In the genomic region with DNA sequence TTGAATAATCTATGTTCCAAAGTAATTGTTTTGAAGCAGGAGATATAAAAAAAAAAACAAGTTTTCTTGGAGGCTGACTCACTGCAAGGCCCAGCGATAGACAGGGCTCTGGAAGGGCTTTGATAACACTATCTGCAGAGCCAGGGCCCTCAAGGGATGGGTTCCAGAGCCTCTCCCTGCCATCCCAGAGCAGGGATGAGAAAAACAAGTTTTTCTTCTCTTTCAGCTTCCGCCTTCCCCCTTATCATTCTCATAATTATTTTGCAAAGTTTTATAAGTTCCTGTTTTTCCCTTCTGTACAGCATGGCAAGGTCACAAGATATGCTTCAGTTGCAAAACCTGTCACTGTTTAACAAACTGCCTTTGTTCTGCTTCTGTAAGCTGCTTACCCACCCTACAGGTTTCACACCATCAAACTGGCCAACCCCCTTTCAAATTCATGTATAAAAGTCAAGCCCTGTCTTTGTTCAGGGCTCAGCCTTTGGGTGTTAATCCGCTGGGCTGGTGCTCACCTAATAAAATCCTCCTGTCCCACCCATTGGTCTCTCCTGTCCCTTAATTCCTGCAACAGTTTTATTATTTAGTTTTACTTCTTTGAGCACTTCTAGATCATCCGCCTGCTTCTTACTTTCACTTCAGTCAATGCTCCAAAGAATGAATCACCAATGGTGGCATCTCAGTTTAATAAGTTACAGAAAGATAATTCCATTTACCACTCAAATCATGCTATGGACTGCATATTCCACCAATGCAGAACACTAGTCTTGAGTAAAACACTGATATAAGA, we compare ENCODE assay signal across 17 cellular contexts. TPM values are rescaled to one million over a fixed set of nuclear protein-coding genes. Genes with fewer than 3 reads are reported as not detected.
A peak's percentile ranks its signal among the peaks of the same experiment; 100 is the strongest.
DNase-seq lines count a peak whose midpoint lies in the region; ATAC-seq, FAIRE-seq and TF ChIP-seq lines count a peak whose summit lies in the region.
"Had no signal": no experiment of that assay in that cellular context is flagged by ENCODE, and none has a peak within 500 bp of the region (broad histone marks: within the 10 kb centered on the region; RNA-seq: fewer than 3 reads in every experiment).

No MANE protein-coding gene starts in this region.

- H3K36me3 ChIP-seq in GM23338 (ENCODE audit: insufficient read depth): no peaks in the 10 kb centered on the region
- peaks cover 11% of the 10 kb centered on the region for H3K36me3 ChIP-seq in K562 (ENCODE audit: control insufficient read depth, insufficient read depth, low read length)
- no peaks in the 10 kb centered on the region for H3K36me3 ChIP-seq in kidney (ENCODE audit: control insufficient read depth in 1 of 2, insufficient read depth in 2 of 2, low read length in 2 of 2)
- H3K36me3 ChIP-seq: suprapubic skin had no signal

- in situ Hi-C loops in K562 (cut with MboI): no loop called here

- no peaks in the 10 kb centered on the region for H3K4me1 Mint-ChIP-seq in GM23338
- H3K4me1 Mint-ChIP-seq in type B pancreatic cell (ENCODE audit: unreplicated experiment): peaks cover 4% of the 10 kb centered on the region
- H3K4me1 Mint-ChIP-seq in immature natural killer cell: peaks cover 0 to under 1% of the 10 kb centered on the region in 2 donors

- ATAC-seq in GM23338 (no peak), K562 (peak; percentile 85)
- ATAC-seq: left ventricle myocardium superior; naive thymus-derived CD8-positive, alpha-beta T cell had no signal

- H3K9me2 ChIP-seq in GM23338 (ENCODE audit: insufficient read depth): peaks cover 5% of the 10 kb centered on the region; the same call in 1 of the 2 replicates

- H3K9me1 ChIP-seq in K562 (ENCODE audit: control insufficient read depth, insufficient read depth, low read length): no peaks in the 10 kb centered on the region

- TF ChIP-seq RAD21 in K562 (CRISPR knock-in tag; conservative IDR thresholded peaks at IDR 0.05 in 1 of 2, IDR thresholded peaks at IDR 0.05 in 1 of 2): no peak; a peak in 3 of 4 replicates

- BruUV-seq in K562 (replicated peaks; lab: Mats Ljungman, UMichigan): no TSS peak

- TF ChIP-seq CTCF in GM23338 (conservative IDR thresholded peaks at IDR 0.05; ENCODE audit: low read depth in 2 of 2): no peak
- TF ChIP-seq CTCF in K562 (IDR thresholded peaks at IDR 0.05 in 2 of 3, conservative IDR thresholded peaks at IDR 0.05 in 1 of 3; ENCODE audit: insufficient read depth in 2 of 3, low read depth in 1 of 3, low read length in 3 of 3): no peak
- no peak for TF ChIP-seq CTCF in type B pancreatic cell (conservative IDR thresholded peaks at IDR 0.05)
- no peak for TF ChIP-seq CTCF in kidney (IDR thresholded peaks at IDR 0.05; ENCODE audit: borderline replicate concordance, extremely low read depth, insufficient read depth)

- H3K36me3 Mint-ChIP-seq in GM23338 (ENCODE audit: low read depth) (peaks cover 7% of the 10 kb centered on the region), type B pancreatic cell (no peaks in the 10 kb centered on the region), immature natural killer cell (peaks cover 0 to 6% (median 6%) of the 10 kb centered on the region in 3 donors)
- H3K36me3 Mint-ChIP-seq: CD4-positive, CD25-positive, alpha-beta regulatory T cell had no signal

- H3K9ac ChIP-seq in K562 (ENCODE audit: insufficient read depth in 1 of 2, low read depth in 2 of 2, low read length in 2 of 2) (peak overlapping the region in 1 of 2 experiments; percentile 57; a peak in 2 of 4 replicates), kidney (ENCODE audit: low read length in 2 of 2) (no peak overlapping the region)

- H3K27me3 Mint-ChIP-seq in GM23338 (ENCODE audit: insufficient read depth, low read depth, poor library complexity) (peaks cover 4% of the 10 kb centered on the region), type B pancreatic cell (no peaks in the 10 kb centered on the region), immature natural killer cell (ENCODE audit: low read depth in 3 of 3) (peaks cover 0 to 4% (median 0%) of the 10 kb centered on the region in 3 donors)
- H3K27me3 Mint-ChIP-seq: naive thymus-derived CD8-positive, alpha-beta T cell had no signal

- H3K4me1 ChIP-seq in GM23338 (ENCODE audit: insufficient read depth) (no peaks in the 10 kb centered on the region), K562 (replicated peaks in 1 of 2; ENCODE audit: control insufficient read depth in 2 of 2, insufficient read depth in 2 of 2, low read length in 2 of 2) (peaks cover 32 to 69% of the 10 kb centered on the region in 2 experiments), kidney (ENCODE audit: control insufficient read depth in 1 of 2, insufficient read depth in 1 of 2, low read depth in 1 of 2, low read length in 2 of 2) (peaks cover 0 to 3% of the 10 kb centered on the region in 2 donors)
- H3K4me1 ChIP-seq: suprapubic skin had no signal

- WGBS in K562 (ENCODE audit: insufficient coverage, low coverage, missing lambda C conversion rate): 11% methylated on average over 4 of the region's 4 CpGs

- H3K4me3 Mint-ChIP-seq in GM23338 (no peak overlapping the region), type B pancreatic cell (no peak overlapping the region), immature natural killer cell (no peak overlapping the region)
- H3K4me3 Mint-ChIP-seq: activated CD4-positive, alpha-beta memory T cell treated with anti-CD3 and anti-CD28 coated beads, Interleukin-2, amount 10 ng/mL, durations not matched to agents 7 days and 5 days; CD4-positive, CD25-positive, alpha-beta regulatory T cell; naive thymus-derived CD8-positive, alpha-beta T cell had no signal

- no peak for TF ChIP-seq POLR2A in K562 (conservative IDR thresholded peaks at IDR 0.05)

- H2AFZ ChIP-seq in GM23338 (no peak overlapping the region), K562 (ENCODE audit: low read depth, low read length) (peak overlapping the region; percentile 57)

- DNase-seq in GM23338 (ENCODE audit: low spot score) (peak; percentile 11), NOMO-1 treated with dmso at 0.1 percent for 144 hours (lab: John Stamatoyannopoulos, UW; ENCODE audit: unreplicated experiment) (peak; percentile 62), K562 (ENCODE audit: extremely low read depth in 1 of 4, low spot score in 3 of 4) (peak; percentile 72 to 93 (median 78)), type B pancreatic cell (ENCODE audit: extremely low spot score, unreplicated experiment) (no peak), kidney (no peak), immature natural killer cell (no peak)
- no peak for DNase-seq in activated T-cell treated with anti-CD3 and anti-CD28 coated beads, Interleukin-2, amount 50 U/mL, for 1 hour
- DNase-seq: activated CD4-positive, alpha-beta memory T cell treated with anti-CD3 and anti-CD28 coated beads, Interleukin-2, amount 10 ng/mL, durations not matched to agents 7 days and 5 days; CD4-positive, CD25-positive, alpha-beta regulatory T cell; hypothalamus; left ventricle myocardium superior; naive thymus-derived CD8-positive, alpha-beta T cell; NCI-H187; NCI-H524 treated with DMSO at 0.1 percent for 48 hours; SHP77 had no signal

- POLR2A ChIA-PET in K562 (lab: Yijun Ruan, JAX): interaction anchor here (1.0 to 1.2 kb wide), 2 partner anchors 17 to 40 kb away, joined by 3 to 5 read pairs; a partner anchor contains a TSS

- H3K79me2 ChIP-seq in GM23338 (replicated peaks; ENCODE audit: insufficient read depth): no peaks in the 10 kb centered on the region
- no peaks in the 10 kb centered on the region for H3K79me2 ChIP-seq in K562 (ENCODE audit: control insufficient read depth, insufficient read depth, low read length)

- H3F3A ChIP-seq in GM23338 (replicated peaks; ENCODE audit: low read depth): no peaks in the 10 kb centered on the region

- peak; percentile 86 for FAIRE-seq in K562 (lab: Jason Lieb, UNC)
- FAIRE-seq in kidney (lab: Jason Lieb, UNC): no peak

- H3K27ac ChIP-seq in GM23338 (ENCODE audit: low read depth) (no peak overlapping the region), K562 (ENCODE audit: extremely low read depth, low read depth, low read length) (peak overlapping the region; percentile 89), kidney (ENCODE audit: low read depth in 2 of 2, low read length in 2 of 2) (no peak overlapping the region)
- H3K27ac ChIP-seq: epithelial cell of prostate, suprapubic skin had no signal

- H4K20me1 ChIP-seq in GM23338 (replicated peaks; ENCODE audit: insufficient read depth) (no peaks in the 10 kb centered on the region), K562 (replicated peaks; ENCODE audit: control insufficient read depth, insufficient read depth, low read length) (no peaks in the 10 kb centered on the region)

- H3K27me3 ChIP-seq in GM23338 (ENCODE audit: insufficient read depth) (no peaks in the 10 kb centered on the region), K562 (ENCODE audit: control insufficient read depth in 2 of 2, insufficient read depth in 2 of 2, low read length in 2 of 2) (no peaks in the 10 kb centered on the region)
- H3K27me3 ChIP-seq: suprapubic skin had no signal

- H3K4me3 ChIP-seq in GM23338 (no peak overlapping the region), K562 (no peak overlapping the region), kidney (ENCODE audit: low read length in 2 of 2) (no peak overlapping the region)
- H3K4me3 ChIP-seq: suprapubic skin had no signal

- peak; percentile 97 for TF ChIP-seq EP300 in K562 (IDR thresholded peaks at IDR 0.05; ENCODE audit: low read length)

- H3K9me3 ChIP-seq in K562 (replicated peaks; ENCODE audit: control insufficient read depth, insufficient read depth, low read depth, low read length) (peaks cover 31% of the 10 kb centered on the region), kidney (ENCODE audit: control insufficient read depth in 1 of 2, low read length in 2 of 2) (peaks cover 0 to 12% of the 10 kb centered on the region in 2 donors)
- H3K9me3 ChIP-seq: suprapubic skin had no signal

- CTCF ChIA-PET in K562 (lab: Yijun Ruan, JAX; ENCODE audit: low intra/inter-chr PET ratio): no interaction called here

- no peak overlapping the region for H3K4me2 ChIP-seq in GM23338
- peak overlapping the region; percentile 60 for H3K4me2 ChIP-seq in K562 (ENCODE audit: insufficient read depth, low read length)

- H3K27ac Mint-ChIP-seq in GM23338 (no peak overlapping the region), type B pancreatic cell (peak overlapping the region; percentile 33), immature natural killer cell (no peak overlapping the region)
- H3K27ac Mint-ChIP-seq: activated CD4-positive, alpha-beta memory T cell treated with anti-CD3 and anti-CD28 coated beads, Interleukin-2, amount 10 ng/mL, durations not matched to agents 7 days and 5 days; CD4-positive, CD25-positive, alpha-beta regulatory T cell; naive thymus-derived CD8-positive, alpha-beta T cell had no signal

- intact Hi-C loops in K562 (cut with micrococcal nuclease) (loop anchor here (2.0 kb wide), 1 partner anchor 18 kb away; a partner anchor contains a TSS), kidney (cut with DNase I) (no loop called here)

- peaks cover 26% of the 10 kb centered on the region for H3K9me3 Mint-ChIP-seq in GM23338
- H3K9me3 Mint-ChIP-seq in type B pancreatic cell: no peaks in the 10 kb centered on the region
- H3K9me3 Mint-ChIP-seq in immature natural killer cell: peaks cover 0 to 15% (median 8%) of the 10 kb centered on the region in 6 donors

RNA-seq across cellular contexts. Expression of a gene that starts 5.6 kb away (rescaled TPM):
- total RNA-seq in GM23338 (2014; rRNA removed; shearing (Covaris generic)): 88.0 and 93.0 TPM in 2 replicates
- polyA plus RNA-seq in GM23338 (2016; fragmentation: Nextera tagmentation; extraction: Ambion mirVana) (32.9 and 44.6 TPM in 2 replicates), K562 (2011; rRNA removed) (42.2 and 42.7 TPM in 2 replicates), K562 (2014; fragmentation: Illumina TruSeq; extraction: Trizol) (54.0 and 57.4 TPM in 2 replicates), K562 (2014; fragmentation: Nextera tagmentation; extraction: Ambion mirVana) (10 to 100 TPM; 37.8 to 41.0 TPM), K562 (2014; rRNA removed) (53.3 and 54.8 TPM in 2 replicates), kidney (ENCODE audit: insufficient read depth, low read depth, low replicate concordance) (16.8 TPM), immature natural killer cell (10 to 100 TPM; 46.4 to 73.0 (median 48.3) TPM)
- 40.9 and 98.8 TPM in 2 replicates for total RNA-seq in K562 (2011; cell fraction: chromatin; rRNA removed; ENCODE audit: low replicate concordance)
- 43.0 and 43.4 TPM in 2 replicates for total RNA-seq in K562 (2011; cell fraction: nucleolus; rRNA removed)
- total RNA-seq in K562 (2011; cell fraction: nucleoplasm; rRNA removed): 37.9 and 44.9 TPM in 2 replicates
- total RNA-seq in K562 (2014; rRNA removed) (64.0 and 89.4 TPM in 2 replicates), K562 (2014; rRNA removed; fragmentation: Illumina TruSeq; extraction: Trizol) (77.5 and 94.0 TPM in 2 replicates), K562 (2015; rRNA removed; fragmentation: Illumina TruSeq; extraction: Trizol) (92.6 and 101 TPM in 2 replicates), K562 (2021) (53.6 and 56.8 TPM in 2 replicates), type B pancreatic cell (ENCODE audit: low replicate concordance) (38.5 and 39.0 TPM in 2 replicates), kidney (45.8 TPM)
- 55.6 and 89.3 TPM in 2 replicates for polyA plus RNA-seq in K562 (2011; cell fraction: cytosol; rRNA removed)
- polyA plus RNA-seq in K562 (2011; cell fraction: nucleus; rRNA removed): 31.3 and 35.5 TPM in 2 replicates
- polyA plus RNA-seq in K562 (2012): 31.6 and 37.8 TPM in 2 replicates
- 85.1 and 110 TPM in 2 replicates for polyA minus RNA-seq in K562 (2011; rRNA and poly(A)+ RNA removed)
- 48.6 and 51.1 TPM in 2 replicates for polyA minus RNA-seq in K562 (2011; cell fraction: cytosol; rRNA and poly(A)+ RNA removed)
- 82.7 and 131 TPM in 2 replicates for polyA minus RNA-seq in K562 (2011; cell fraction: nucleus; rRNA and poly(A)+ RNA removed)

RNA-seq across cellular contexts. Expression of a gene that starts 16.6 kb away (rescaled TPM):
- total RNA-seq in GM23338 (2014; rRNA removed; shearing (Covaris generic)): 8.7 and 13.4 TPM in 2 replicates
- polyA plus RNA-seq in GM23338 (2016; fragmentation: Nextera tagmentation; extraction: Ambion mirVana): 4.8 and 5.7 TPM in 2 replicates
- 33.7 and 78.4 TPM in 2 replicates for total RNA-seq in K562 (2011; cell fraction: chromatin; rRNA removed; ENCODE audit: low replicate concordance)
- total RNA-seq in K562 (2011; cell fraction: nucleolus; rRNA removed): 21.3 and 38.4 TPM in 2 replicates
- 43.1 and 57.8 TPM in 2 replicates for total RNA-seq in K562 (2011; cell fraction: nucleoplasm; rRNA removed)
- total RNA-seq in K562 (2014; rRNA removed): 97.2 and 112 TPM in 2 replicates
- 182 and 199 TPM in 2 replicates for total RNA-seq in K562 (2014; rRNA removed; fragmentation: Illumina TruSeq; extraction: Trizol)
- 392 and 420 TPM in 2 replicates for total RNA-seq in K562 (2015; rRNA removed; fragmentation: Illumina TruSeq; extraction: Trizol)
- total RNA-seq in K562 (2021): 128 and 134 TPM in 2 replicates
- 146 and 714 TPM in 2 replicates for polyA plus RNA-seq in K562 (2011; rRNA removed)
- 70.4 and 575 TPM in 2 replicates for polyA plus RNA-seq in K562 (2011; cell fraction: cytosol; rRNA removed)
- polyA plus RNA-seq in K562 (2011; cell fraction: nucleus; rRNA removed): 74.5 and 364 TPM in 2 replicates
- 318 and 712 TPM in 2 replicates for polyA plus RNA-seq in K562 (2012)
- 167 and 204 TPM in 2 replicates for polyA plus RNA-seq in K562 (2014; fragmentation: Illumina TruSeq; extraction: Trizol)
- polyA plus RNA-seq in K562 (2014; fragmentation: Nextera tagmentation; extraction: Ambion mirVana): 100 to 1,000 TPM; 198 to 259 TPM
- 144 and 177 TPM in 2 replicates for polyA plus RNA-seq in K562 (2014; rRNA removed)
- polyA minus RNA-seq in K562 (2011; rRNA and poly(A)+ RNA removed): 85.9 and 521 TPM in 2 replicates
- polyA minus RNA-seq in K562 (2011; cell fraction: cytosol; rRNA and poly(A)+ RNA removed): 40.1 and 172 TPM in 2 replicates
- polyA minus RNA-seq in K562 (2011; cell fraction: nucleus; rRNA and poly(A)+ RNA removed): 35.1 and 255 TPM in 2 replicates
- total RNA-seq in type B pancreatic cell (ENCODE audit: low replicate concordance): 22.6 and 51.2 TPM in 2 replicates
- total RNA-seq in kidney: 31.5 TPM
- 139 TPM for polyA plus RNA-seq in kidney (ENCODE audit: insufficient read depth, low read depth, low replicate concordance)
- polyA plus RNA-seq in immature natural killer cell: 1 to 10 TPM in 2 of 3 donors, not detected in 1; 4.1 to 5.5 TPM

RNA-seq across cellular contexts. Expression of a gene that starts 49.7 kb away (rescaled TPM):
- 0.38 and 1.4 TPM in 2 replicates for total RNA-seq in GM23338 (2014; rRNA removed; shearing (Covaris generic))
- polyA plus RNA-seq in GM23338 (2016; fragmentation: Nextera tagmentation; extraction: Ambion mirVana) (0.26 and 0.34 TPM in 2 replicates), K562 (2011; rRNA removed) (0.50 and 1.9 TPM in 2 replicates), K562 (2014; fragmentation: Illumina TruSeq; extraction: Trizol) (0.15 and 0.28 TPM in 2 replicates), K562 (2014; fragmentation: Nextera tagmentation; extraction: Ambion mirVana) (under 1 TPM; 0.08 to 0.23 TPM), K562 (2014; rRNA removed) (0.11 and 0.16 TPM in 2 replicates), kidney (ENCODE audit: insufficient read depth, low read depth, low replicate concordance) (1.1 TPM), immature natural killer cell (1 to 10 TPM in 1 of 3 donors, under 1 TPM in 1, not detected in 1; 0.49 to 1.1 TPM)
- 0.49 and 0.53 TPM in 2 replicates for total RNA-seq in K562 (2011; cell fraction: chromatin; rRNA removed; ENCODE audit: low replicate concordance)
- 0.39 TPM in 1 of 2 replicates, not detected in the other for total RNA-seq in K562 (2011; cell fraction: nucleolus; rRNA removed)
- 0.22 and 0.38 TPM in 2 replicates for total RNA-seq in K562 (2011; cell fraction: nucleoplasm; rRNA removed)
- total RNA-seq in K562 (2014; rRNA removed) (0.09 and 0.37 TPM in 2 replicates), K562 (2014; rRNA removed; fragmentation: Illumina TruSeq; extraction: Trizol) (0.25 and 0.29 TPM in 2 replicates), K562 (2015; rRNA removed; fragmentation: Illumina TruSeq; extraction: Trizol) (0.18 TPM in 1 of 2 replicates, not detected in the other), K562 (2021) (0.20 and 0.24 TPM in 2 replicates), type B pancreatic cell (ENCODE audit: low replicate concordance) (0.36 TPM in 1 of 2 replicates, not detected in the other), kidney (2.2 TPM)
- polyA plus RNA-seq in K562 (2011; cell fraction: cytosol; rRNA removed): 1.1 and 2.1 TPM in 2 replicates
- polyA plus RNA-seq in K562 (2011; cell fraction: nucleus; rRNA removed): 0.68 and 1.9 TPM in 2 replicates
- 0.22 and 2.0 TPM in 2 replicates for polyA plus RNA-seq in K562 (2012)
- polyA minus RNA-seq in K562 (2011; rRNA and poly(A)+ RNA removed): 0.70 and 0.99 TPM in 2 replicates
- polyA minus RNA-seq in K562 (2011; cell fraction: cytosol; rRNA and poly(A)+ RNA removed): not detected in 2 replicates
- 0.67 TPM in 1 of 2 replicates, not detected in the other for polyA minus RNA-seq in K562 (2011; cell fraction: nucleus; rRNA and poly(A)+ RNA removed)
- total RNA-seq: activated CD4-positive, alpha-beta memory T cell treated with anti-CD3 and anti-CD28 coated beads, Interleukin-2, amount 10 ng/mL, durations not matched to agents 7 days and 5 days; CD4-positive, CD25-positive, alpha-beta regulatory T cell had no signal

RNA-seq across cellular contexts. Expression of a gene that starts 59.0 kb away (rescaled TPM):
- total RNA-seq in GM23338 (2014; rRNA removed; shearing (Covaris generic)): 14.0 and 19.5 TPM in 2 replicates
- polyA plus RNA-seq in GM23338 (2016; fragmentation: Nextera tagmentation; extraction: Ambion mirVana): 4.2 and 7.2 TPM in 2 replicates
- 34.3 and 68.1 TPM in 2 replicates for total RNA-seq in K562 (2011; cell fraction: chromatin; rRNA removed; ENCODE audit: low replicate concordance)
- total RNA-seq in K562 (2011; cell fraction: nucleolus; rRNA removed): 29.9 and 32.4 TPM in 2 replicates
- 36.9 and 47.4 TPM in 2 replicates for total RNA-seq in K562 (2011; cell fraction: nucleoplasm; rRNA removed)
- total RNA-seq in K562 (2014; rRNA removed): 39.7 and 50.9 TPM in 2 replicates
- total RNA-seq in K562 (2014; rRNA removed; fragmentation: Illumina TruSeq; extraction: Trizol): 57.0 and 67.3 TPM in 2 replicates
- 52.4 and 56.8 TPM in 2 replicates for total RNA-seq in K562 (2015; rRNA removed; fragmentation: Illumina TruSeq; extraction: Trizol)
- 52.2 and 54.0 TPM in 2 replicates for total RNA-seq in K562 (2021)
- 43.3 and 48.1 TPM in 2 replicates for polyA plus RNA-seq in K562 (2011; rRNA removed)
- 9.7 and 15.2 TPM in 2 replicates for polyA plus RNA-seq in K562 (2011; cell fraction: cytosol; rRNA removed)
- 49.4 and 58.9 TPM in 2 replicates for polyA plus RNA-seq in K562 (2011; cell fraction: nucleus; rRNA removed)
- 30.2 and 41.2 TPM in 2 replicates for polyA plus RNA-seq in K562 (2012)
- polyA plus RNA-seq in K562 (2014; fragmentation: Illumina TruSeq; extraction: Trizol): 45.6 and 48.1 TPM in 2 replicates
- 10 to 100 TPM; 23.3 to 33.1 TPM for polyA plus RNA-seq in K562 (2014; fragmentation: Nextera tagmentation; extraction: Ambion mirVana)
- 39.1 and 43.6 TPM in 2 replicates for polyA plus RNA-seq in K562 (2014; rRNA removed)
- 37.9 and 42.8 TPM in 2 replicates for polyA minus RNA-seq in K562 (2011; rRNA and poly(A)+ RNA removed)
- polyA minus RNA-seq in K562 (2011; cell fraction: cytosol; rRNA and poly(A)+ RNA removed): 21.3 and 21.5 TPM in 2 replicates
- 45.8 and 58.8 TPM in 2 replicates for polyA minus RNA-seq in K562 (2011; cell fraction: nucleus; rRNA and poly(A)+ RNA removed)
- total RNA-seq in type B pancreatic cell (ENCODE audit: low replicate concordance): 27.7 and 35.9 TPM in 2 replicates
- 14.3 TPM for total RNA-seq in kidney
- polyA plus RNA-seq in kidney (ENCODE audit: insufficient read depth, low read depth, low replicate concordance): 7.1 TPM
- 1 to 10 TPM; 2.0 to 4.7 (median 4.2) TPM for polyA plus RNA-seq in immature natural killer cell

RNA-seq across cellular contexts. Expression of a gene that starts 59.1 kb away (rescaled TPM):
- total RNA-seq in GM23338 (2014; rRNA removed; shearing (Covaris generic)): 5.9 and 6.9 TPM in 2 replicates
- polyA plus RNA-seq in GM23338 (2016; fragmentation: Nextera tagmentation; extraction: Ambion mirVana) (5.4 and 6.5 TPM in 2 replicates), K562 (2011; rRNA removed) (43.7 and 45.1 TPM in 2 replicates), K562 (2014; fragmentation: Illumina TruSeq; extraction: Trizol) (28.0 and 28.5 TPM in 2 replicates), K562 (2014; fragmentation: Nextera tagmentation; extraction: Ambion mirVana) (10 to 100 TPM; 10.5 to 13.1 TPM), K562 (2014; rRNA removed) (23.8 and 30.3 TPM in 2 replicates), kidney (ENCODE audit: insufficient read depth, low read depth, low replicate concordance) (1.6 TPM), immature natural killer cell (1 to 10 TPM; 1.2 to 1.8 (median 1.7) TPM)
- 70.6 and 104 TPM in 2 replicates for total RNA-seq in K562 (2011; cell fraction: chromatin; rRNA removed; ENCODE audit: low replicate concordance)
- 39.7 and 39.9 TPM in 2 replicates for total RNA-seq in K562 (2011; cell fraction: nucleolus; rRNA removed)
- total RNA-seq in K562 (2011; cell fraction: nucleoplasm; rRNA removed): 58.3 and 71.0 TPM in 2 replicates
- total RNA-seq in K562 (2014; rRNA removed) (25.4 and 27.6 TPM in 2 replicates), K562 (2014; rRNA removed; fragmentation: Illumina TruSeq; extraction: Trizol) (25.3 and 28.7 TPM in 2 replicates), K562 (2015; rRNA removed; fragmentation: Illumina TruSeq; extraction: Trizol) (30.8 and 32.5 TPM in 2 replicates), K562 (2021) (24.4 and 25.9 TPM in 2 replicates), type B pancreatic cell (ENCODE audit: low replicate concordance) (4.5 and 8.2 TPM in 2 replicates), kidney (2.1 TPM)
- polyA plus RNA-seq in K562 (2011; cell fraction: cytosol; rRNA removed): 13.4 and 19.6 TPM in 2 replicates
- 56.3 and 65.5 TPM in 2 replicates for polyA plus RNA-seq in K562 (2011; cell fraction: nucleus; rRNA removed)
- polyA plus RNA-seq in K562 (2012): 21.0 and 35.6 TPM in 2 replicates
- polyA minus RNA-seq in K562 (2011; rRNA and poly(A)+ RNA removed): 56.2 and 67.1 TPM in 2 replicates
- polyA minus RNA-seq in K562 (2011; cell fraction: cytosol; rRNA and poly(A)+ RNA removed): 22.6 and 24.3 TPM in 2 replicates
- polyA minus RNA-seq in K562 (2011; cell fraction: nucleus; rRNA and poly(A)+ RNA removed): 37.7 and 66.2 TPM in 2 replicates

Comparison
In these comparisons a context has a peak if more than half of its experiments do, and no peak if none do; other contexts are left out.
1. DNase-seq: peak in GM23338 (single experiment), NOMO-1 treated with dmso at 0.1 percent for 144 hours (single experiment) and K562 (4 of 4); none in type B pancreatic cell (single experiment), kidney (single experiment), activated T-cell treated with anti-CD3 and anti-CD28 coated beads, Interleukin-2, amount 50 U/mL, for 1 hour (single experiment) and immature natural killer cell (0 of 3).